In genomic region chr22:38257170-38257569, GRCh38 we compare ENCODE assay signal across 11 cellular contexts. TPM values are rescaled to one million over a fixed set of nuclear protein-coding genes. Genes with fewer than 3 reads are reported as not detected.
DNase-seq lines count a peak whose midpoint lies in the region; ATAC-seq and TF ChIP-seq lines count a peak whose summit lies in the region.
"Had no signal": no experiment of that assay in that cellular context is flagged by ENCODE, and none has a peak within 500 bp of the region (broad histone marks: within the 10 kb centered on the region; RNA-seq: fewer than 3 reads in every experiment).

No MANE protein-coding gene starts in this region.

- peaks cover 2 to 3% of the 10 kb centered on the region in 2 donors for H3K4me1 ChIP-seq in esophagus (ENCODE audit: control insufficient read depth in 2 of 2, insufficient read depth in 2 of 2, low read length in 1 of 2)
- H3K4me1 ChIP-seq in urinary bladder (ENCODE audit: insufficient read depth): no peaks in the 10 kb centered on the region

- H3K9me3 Mint-ChIP-seq in nephron: no peaks in the 10 kb centered on the region

- peaks cover 54% of the 10 kb centered on the region for H3K4me1 Mint-ChIP-seq in nephron

- H3K4me3 ChIP-seq in esophagus (ENCODE audit: low read depth in 1 of 2, low read length in 2 of 2) (no peak overlapping the region), urinary bladder (ENCODE audit: low read depth, low read length) (no peak overlapping the region)

- H3K36me3 ChIP-seq in esophagus (ENCODE audit: control insufficient read depth in 2 of 2, insufficient read depth in 2 of 2, low read length in 1 of 2): no peaks in the 10 kb centered on the region
- H3K36me3 ChIP-seq in urinary bladder (ENCODE audit: insufficient read depth): no peaks in the 10 kb centered on the region

- DNase-seq in DMS53 (lab: John Stamatoyannopoulos, UW) (peak; percentile 36), DMS53 treated with DMSO at 0.1 percent for 48 hours (lab: John Stamatoyannopoulos, UW; ENCODE audit: unreplicated experiment) (no peak), nucleus accumbens (lab: John Stamatoyannopoulos, UW) (no peak), UCSD-AML1 (lab: John Stamatoyannopoulos, UW; ENCODE audit: unreplicated experiment) (no peak)

- H3K36me3 Mint-ChIP-seq in nephron (ENCODE audit: low read depth): peaks cover 4% of the 10 kb centered on the region

- H3K27me3 ChIP-seq in esophagus (ENCODE audit: control insufficient read depth in 1 of 2, insufficient read depth in 2 of 2, low read length in 2 of 2): no peaks in the 10 kb centered on the region

- WGBS in esophagus, 2 donors: 40 to 49% methylated on average over 13 of the region's 13 CpGs
- 21% methylated on average over 13 of the region's 13 CpGs for WGBS in urinary bladder

- no peak for ATAC-seq in HG02938 (IDR thresholded peaks at IDR 0.05; ENCODE audit: unreplicated experiment)
- ATAC-seq: activated CD4-positive, CD25-positive, alpha-beta regulatory T cell treated with anti-CD3 and anti-CD28 coated beads, Interleukin-2, amount 50 U/mL, for 24 hours; HCT116 had no signal

- H3K27ac ChIP-seq in esophagus (ENCODE audit: low read depth in 2 of 2, low read length in 1 of 2): peak overlapping the region; percentile 60 to 75
- H3K27ac ChIP-seq in urinary bladder (ENCODE audit: low read depth): peak overlapping the region; percentile 55
- H3K27ac ChIP-seq: 22Rv1 had no signal

- peak overlapping the region; percentile 79 to 99 (median 96) for H3K27ac Mint-ChIP-seq in nephron

- TF ChIP-seq CTCF in nephron (IDR thresholded peaks at IDR 0.05; ENCODE audit: unreplicated experiment in 3 of 3): no peak

- peak overlapping the region in 2 of 3 experiments; percentile 35 to 75 for H3K4me3 Mint-ChIP-seq in nephron

- H3K27me3 Mint-ChIP-seq in nephron (ENCODE audit: low read depth): no peaks in the 10 kb centered on the region

- no peaks in the 10 kb centered on the region for H3K9me3 ChIP-seq in esophagus (ENCODE audit: control insufficient read depth in 2 of 2, insufficient read depth in 1 of 2, low read depth in 1 of 2, low read length in 1 of 2)

RNA-seq across cellular contexts. Expression of gene TMEM184B, which starts 15.6 kb away (rescaled TPM):
- polyA plus RNA-seq in esophagus (10 to 100 TPM; 10.8 to 14.4 TPM), urinary bladder (51.5 TPM)
- total RNA-seq in urinary bladder: 24.8 TPM

RNA-seq across cellular contexts. Expression of gene MAFF, which starts 55.4 kb away (rescaled TPM):
- polyA plus RNA-seq in esophagus (10 to 100 TPM; 34.7 to 99.6 TPM), urinary bladder (32.4 TPM)
- 8.4 TPM for total RNA-seq in urinary bladder
